ENCODE assay signal across 9 cellular contexts in genomic region chr22:48492371-48493320, GRCh38.
A peak's percentile ranks its signal among the peaks of the same experiment; 100 is the strongest.
DNase-seq lines count a peak whose midpoint lies in the region; TF ChIP-seq lines count a peak whose summit lies in the region.
"Had no signal": no experiment of that assay in that cellular context is flagged by ENCODE, and none has a peak within 500 bp of the region (broad histone marks: within the 10 kb centered on the region; RNA-seq: fewer than 3 reads in every experiment).

No MANE protein-coding gene starts in this region.

- H3K4me1 Mint-ChIP-seq in activated CD4-positive, alpha-beta T cell treated with anti-CD3 and anti-CD28 coated beads, Interleukin-2, amount 10 ng/mL, durations not matched to agents 24 days and 14 days: no peaks in the 10 kb centered on the region

- 32 to 36% methylated on average over 17 to 19 of the region's 19 CpGs for WGBS in thyroid gland, 2 donors

- H3K4me3 ChIP-seq in thyroid gland (replicated peaks in 1 of 3): no peak overlapping the region

- no peaks in the 10 kb centered on the region for H3K36me3 ChIP-seq in thyroid gland

- no peak overlapping the region for H3K27ac ChIP-seq in thyroid gland

- H3K9me3 Mint-ChIP-seq in activated CD4-positive, alpha-beta T cell treated with anti-CD3 and anti-CD28 coated beads, Interleukin-2, amount 10 ng/mL, durations not matched to agents 24 days and 14 days: no peaks in the 10 kb centered on the region
- H3K9me3 Mint-ChIP-seq: central memory CD8-positive, alpha-beta T cell had no signal

- TF ChIP-seq POLR2A in thyroid gland (IDR thresholded peaks at IDR 0.05): no peak

- no peak overlapping the region for H3K27ac Mint-ChIP-seq in activated CD4-positive, alpha-beta T cell treated with anti-CD3 and anti-CD28 coated beads, Interleukin-2, amount 10 ng/mL, durations not matched to agents 24 days and 14 days

- TF ChIP-seq CTCF in thyroid gland (IDR thresholded peaks at IDR 0.05): peak in 5 of 6 experiments; percentile 33 to 71 (median 63)

- H3K36me3 Mint-ChIP-seq in activated CD4-positive, alpha-beta T cell treated with anti-CD3 and anti-CD28 coated beads, Interleukin-2, amount 10 ng/mL, durations not matched to agents 24 days and 14 days (ENCODE audit: low read depth): no peaks in the 10 kb centered on the region

- H3K9me3 ChIP-seq in thyroid gland: no peaks in the 10 kb centered on the region

- DNase-seq in activated CD4-positive, alpha-beta T cell treated with anti-CD3 and anti-CD28 coated beads, Interleukin-2, amount 10 ng/mL, durations not matched to agents 24 days and 14 days: peak; percentile 71
- DNase-seq in activated CD4-positive, alpha-beta T cell treated with anti-CD3 and anti-CD28 coated beads for 1 hour: no peak
- DNase-seq in LoVo (ENCODE audit: low spot score): peak; percentile 41
- DNase-seq in SIG-M5 treated with dmso at 0.1 percent for 504 hours (lab: John Stamatoyannopoulos, UW; ENCODE audit: unreplicated experiment): peak; percentile 43
- peak; percentile 74 for DNase-seq in ecto neural progenitor cell (ENCODE audit: low spot score)
- DNase-seq in lung microvascular endothelial cell (ENCODE audit: low read depth in 2 of 2): peak; percentile 73 to 77
- DNase-seq in thyroid gland: peak; percentile 57 to 61
- no peak for DNase-seq in NK-92 (lab: John Stamatoyannopoulos, UW; ENCODE audit: unreplicated experiment)

- peaks cover 18% of the 10 kb centered on the region for H3K27me3 ChIP-seq in thyroid gland

- intact Hi-C loops in activated CD4-positive, alpha-beta T cell treated with anti-CD3 and anti-CD28 coated beads, Interleukin-2, amount 10 ng/mL, durations not matched to agents 24 days and 14 days (cut with micrococcal nuclease): no loop called here
- intact Hi-C loops in thyroid gland (cut with DNase I): no loop called here

- peaks cover 37% of the 10 kb centered on the region for H3K27me3 Mint-ChIP-seq in activated CD4-positive, alpha-beta T cell treated with anti-CD3 and anti-CD28 coated beads, Interleukin-2, amount 10 ng/mL, durations not matched to agents 24 days and 14 days

- H3K4me1 ChIP-seq in thyroid gland: peaks cover 0 to 8% of the 10 kb centered on the region in 2 donors

- H3K4me3 Mint-ChIP-seq in activated CD4-positive, alpha-beta T cell treated with anti-CD3 and anti-CD28 coated beads, Interleukin-2, amount 10 ng/mL, durations not matched to agents 24 days and 14 days: no peak overlapping the region
- H3K4me3 Mint-ChIP-seq: central memory CD8-positive, alpha-beta T cell had no signal

Comparison
In these comparisons a context has a peak if more than half of its experiments do, and no peak if none do; other contexts are left out.
1. DNase-seq: peak in activated CD4-positive, alpha-beta T cell treated with anti-CD3 and anti-CD28 coated beads, Interleukin-2, amount 10 ng/mL, durations not matched to agents 24 days and 14 days (single experiment), LoVo (single experiment), SIG-M5 treated with dmso at 0.1 percent for 504 hours (single experiment), ecto neural progenitor cell (single experiment), lung microvascular endothelial cell (2 of 2) and thyroid gland (2 of 2); none in activated CD4-positive, alpha-beta T cell treated with anti-CD3 and anti-CD28 coated beads for 1 hour (single experiment) and NK-92 (single experiment).